ENCODE assay signal across 1 cellular context in the genomic region with DNA sequence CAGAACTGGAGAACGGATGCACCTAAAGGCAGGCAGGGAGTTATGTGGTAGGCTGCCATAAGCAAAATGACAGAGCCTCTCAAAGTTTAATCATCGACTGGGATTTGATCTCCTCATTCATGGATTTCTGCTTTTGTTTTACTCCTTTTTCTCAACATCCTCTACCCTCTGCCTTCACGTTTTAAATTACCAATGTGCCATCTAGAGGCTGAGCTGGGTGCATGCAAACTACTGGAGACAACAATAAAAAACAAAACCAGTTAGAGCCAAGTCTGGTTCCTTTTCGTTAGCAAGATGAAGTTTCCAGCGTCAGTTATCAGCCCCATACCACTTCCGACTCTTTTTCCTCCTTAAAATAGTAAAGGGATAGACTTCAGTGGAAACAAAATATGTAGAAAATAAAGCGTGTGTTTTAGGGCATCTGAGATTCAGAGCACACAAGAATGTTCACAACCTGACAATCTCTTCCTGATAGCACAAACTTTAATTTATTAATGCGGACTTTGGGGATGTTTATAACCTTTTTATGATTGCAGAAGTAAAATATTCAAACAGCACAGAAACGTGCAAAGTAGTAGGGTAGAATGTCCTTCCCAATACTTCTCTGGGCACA.
TF ChIP-seq lines count a peak whose summit lies in the region.

No MANE protein-coding gene starts in this region.

TF ChIP-seq in H1, 55 proteins besides CTCF, POLR2A, EP300 and RAD21 (continued from another document):
- TF ChIP-seq ASH2L (IDR thresholded peaks at IDR 0.05; ENCODE audit: low read length) (no peak), SP2 (IDR thresholded peaks at IDR 0.05; ENCODE audit: low read length) (no peak), SRF (IDR thresholded peaks at IDR 0.05; ENCODE audit: low read depth, low read length) (no peak), SIN3A (conservative IDR thresholded peaks at IDR 0.05 in 1 of 2, IDR thresholded peaks at IDR 0.05 in 1 of 2; ENCODE audit: low read depth in 1 of 2, low read length in 2 of 2) (no peak), RBBP5 (IDR thresholded peaks at IDR 0.05; ENCODE audit: borderline replicate concordance, low read depth, low read length) (no peak), CTBP2 (IDR thresholded peaks at IDR 0.05; ENCODE audit: borderline replicate concordance, insufficient read depth, insufficient read length, low read length) (no peak), TAF7 (optimal IDR thresholded peaks at IDR 0.05; ENCODE audit: borderline replicate concordance, low read depth, low read length) (no peak), SIRT6 (IDR thresholded peaks at IDR 0.05; ENCODE audit: low read length) (no peak), MAFK (IDR thresholded peaks at IDR 0.05; ENCODE audit: low read depth, low read length) (no peak), SIX5 (IDR thresholded peaks at IDR 0.05; ENCODE audit: low read depth, low read length) (no peak)
